In genomic region chr14:32200368-32201195, GRCh38 we compare ENCODE assay signal across 8 cellular contexts. TPM values are rescaled to one million over a fixed set of nuclear protein-coding genes. Genes with fewer than 3 reads are reported as not detected.
A peak's percentile ranks its signal among the peaks of the same experiment; 100 is the strongest.
DNase-seq lines count a peak whose midpoint lies in the region; ATAC-seq and TF ChIP-seq lines count a peak whose summit lies in the region.

No MANE protein-coding gene starts in this region.

- H3K27ac Mint-ChIP-seq in MCF 10A (ENCODE audit: low read depth, unreplicated experiment): no peak overlapping the region

- TF ChIP-seq EP300 in Ishikawa (IDR thresholded peaks at IDR 0.05; ENCODE audit: borderline replicate concordance): no peak

- DNase-seq in MCF 10A (ENCODE audit: unreplicated experiment) (no peak), putamen (ENCODE audit: low spot score) (no peak), DMS79 treated with DMSO at 0.1 percent for 48 hours (lab: John Stamatoyannopoulos, UW) (no peak), NCI-H446 treated with DMSO at 0.1 percent for 48 hours (lab: John Stamatoyannopoulos, UW) (no peak), posterior cingulate gyrus (no peak)

- peak overlapping the region; percentile 89 for H3K4me3 Mint-ChIP-seq in MCF 10A (ENCODE audit: unreplicated experiment)

- H3K27me3 Mint-ChIP-seq in MCF 10A (ENCODE audit: insufficient read depth, unreplicated experiment): no peaks in the 10 kb centered on the region

- intact Hi-C loops in MCF 10A (cut with micrococcal nuclease): loop anchor here (2.0 kb wide), 2 partner anchors 124 to 182 kb away; partner anchors contain the start of gene ARHGAP5
- intact Hi-C loops in posterior cingulate gyrus (cut with DNase I): loop anchor here (10.0 kb wide), 1 partner anchor 54 kb away; no protein-coding TSS in a partner anchor

- no TSS peak for BruUV-seq in MCF 10A (replicated peaks; lab: Mats Ljungman, UMichigan)

- no peaks in the 10 kb centered on the region for H3K9me3 ChIP-seq in muscle layer of duodenum (ENCODE audit: control insufficient read depth in 1 of 2, low read length in 2 of 2)

- H3K4me3 ChIP-seq in muscle layer of duodenum (ENCODE audit: low read depth in 1 of 2, low read length in 2 of 2): peak overlapping the region; percentile 64 to 94

- peak overlapping the region; percentile 3 for H3K27ac ChIP-seq in muscle layer of duodenum (ENCODE audit: low read length)

- TF ChIP-seq RAD21 in Ishikawa (IDR thresholded peaks at IDR 0.05; ENCODE audit: low read depth): no peak

- peaks cover 15% of the 10 kb centered on the region for H3K4me1 Mint-ChIP-seq in MCF 10A (ENCODE audit: insufficient read depth, unreplicated experiment)

- peaks cover 12% of the 10 kb centered on the region for H3K36me3 Mint-ChIP-seq in MCF 10A (ENCODE audit: insufficient read depth, unreplicated experiment)

- H3K36me3 ChIP-seq in muscle layer of duodenum (ENCODE audit: control insufficient read depth in 1 of 2, insufficient read depth in 2 of 2, low read length in 2 of 2): no peaks in the 10 kb centered on the region

- CTCF ChIA-PET in MCF 10A (lab: Yijun Ruan, JAX): interaction anchor here (1.2 kb wide), 1 partner anchor 263 kb away, joined by 3 read pairs; no protein-coding TSS in a partner anchor

- POLR2A ChIA-PET in MCF 10A (lab: Yijun Ruan, JAX): interaction anchor here (0.6 to 1.7 kb wide), 6 partner anchors 10 to 253 kb away, joined by 3 to 5 read pairs (median 4); no protein-coding TSS in a partner anchor

- ATAC-seq in GM18909 (IDR thresholded peaks at IDR 0.05; ENCODE audit: poor library complexity, unreplicated experiment): peak; percentile 24

- TF ChIP-seq CTCF in MCF 10A (IDR thresholded peaks at IDR 0.05; ENCODE audit: unreplicated experiment): no peak

- H3K4me1 ChIP-seq in muscle layer of duodenum (ENCODE audit: control insufficient read depth in 1 of 2, insufficient read depth in 2 of 2, low read length in 2 of 2): peaks cover 0 to 3% of the 10 kb centered on the region in 2 donors

- H3K9me3 Mint-ChIP-seq in MCF 10A (ENCODE audit: unreplicated experiment): no peaks in the 10 kb centered on the region

- H3K27me3 ChIP-seq in muscle layer of duodenum (ENCODE audit: low read depth, low read length): no peaks in the 10 kb centered on the region

TF ChIP-seq in Ishikawa, 13 proteins besides CTCF, POLR2A, EP300 and RAD21:
- TF ChIP-seq TEAD4 (IDR thresholded peaks at IDR 0.05) (0 out of 2 replicates have a peak, but pooled peaks have one; percentile 8), CREB1 (IDR thresholded peaks at IDR 0.05; ENCODE audit: low read depth) (no peak)

RNA-seq across cellular contexts. Expression of gene RNU6-7, which starts 1.3 kb away (rescaled TPM):
- total RNA-seq in MCF 10A (2022): not detected in 2 replicates

RNA-seq across cellular contexts. Expression of gene RNU6-8, which starts 2.5 kb away (rescaled TPM):
- not detected in 2 replicates for total RNA-seq in MCF 10A (2022)
